ENCODE assay signal across 17 cellular contexts in genomic region chr4:24160358-24160757, GRCh38.
DNase-seq lines count a peak whose midpoint lies in the region; ATAC-seq and TF ChIP-seq lines count a peak whose summit lies in the region.
"Had no signal": no experiment of that assay in that cellular context is flagged by ENCODE, and none has a peak within 500 bp of the region (broad histone marks: within the 10 kb centered on the region; RNA-seq: fewer than 3 reads in every experiment).

No MANE protein-coding gene starts in this region.

- peak; percentile 4 for DNase-seq in ELR (ENCODE audit: low read depth)
- peak; percentile 35 for DNase-seq in cerebellar cortex (ENCODE audit: low spot score)
- DNase-seq in mesendoderm, result peak; percentile 41
- DNase-seq in mucosa of descending colon, result no peak
- no peak for DNase-seq in GM23248
- no peak for DNase-seq in hippocampal formation (lab: John Stamatoyannopoulos, UW)
- DNase-seq: CD8-positive, alpha-beta T cell; MG63; NCI-H1092 treated with DMSO at 0.1 percent for 48 hours; NCI-H1930; NCI-H2171; NCI-H510A; SW 1271 had no signal

- H2AK5ac ChIP-seq in mesendoderm (ENCODE audit: low read length), result no peak overlapping the region

- in situ Hi-C loops in GM23248 (cut with MboI), result no loop called here

- no peak overlapping the region for H3K27ac ChIP-seq in KMS-11
- H3K27ac ChIP-seq in mesendoderm (ENCODE audit: low read depth, low read length), result no peak overlapping the region
- H3K27ac ChIP-seq in GM23248, result no peak overlapping the region
- H3K27ac ChIP-seq: SJSA1 had no signal

- H2BK120ac ChIP-seq in mesendoderm (ENCODE audit: low read depth, low read length), result no peak overlapping the region

- H4K20me1 ChIP-seq in KMS-11 (ENCODE audit: insufficient read depth), result no peaks in the 10 kb centered on the region
- H4K20me1 ChIP-seq in GM23248 (ENCODE audit: insufficient read depth), result no peaks in the 10 kb centered on the region

- H3K18ac ChIP-seq in mesendoderm (ENCODE audit: low read length), result no peak overlapping the region

- H3K27me3 ChIP-seq in KMS-11 (ENCODE audit: insufficient read depth, low read depth), result no peaks in the 10 kb centered on the region
- no peaks in the 10 kb centered on the region for H3K27me3 ChIP-seq in mesendoderm (ENCODE audit: insufficient read depth, low read length, poor library complexity)
- peaks cover 5% of the 10 kb centered on the region for H3K27me3 ChIP-seq in GM23248 (replicated peaks; ENCODE audit: insufficient read depth)
- H3K27me3 ChIP-seq: MG63, SJSA1 had no signal

- no peak overlapping the region for H2BK15ac ChIP-seq in mesendoderm (replicated peaks; ENCODE audit: low read depth)

- H3K79me2 ChIP-seq in KMS-11 (ENCODE audit: insufficient read depth, low read depth) (no peaks in the 10 kb centered on the region), mesendoderm (ENCODE audit: control insufficient read depth, insufficient read depth, low read length) (no peaks in the 10 kb centered on the region), GM23248 (ENCODE audit: insufficient read depth) (no peaks in the 10 kb centered on the region)

- no peak overlapping the region for H3K56ac ChIP-seq in mesendoderm (ENCODE audit: low read length)

- intact Hi-C loops in mucosa of descending colon (cut with DNase I, micrococcal nuclease), result no loop called here

- H3K4me2 ChIP-seq in KMS-11 (0 out of 2 replicates have a peak overlapping the region, but pooled peaks have one; percentile 17), mesendoderm (ENCODE audit: low read length) (no peak overlapping the region), GM23248 (ENCODE audit: unreplicated experiment) (no peak overlapping the region)

- no peak overlapping the region for H3K4me3 ChIP-seq in KMS-11 (IDR thresholded peaks at IDR 0.05; ENCODE audit: insufficient read depth, low read depth, low read length)
- no peak overlapping the region for H3K4me3 ChIP-seq in mesendoderm (ENCODE audit: low read length)
- no peak overlapping the region for H3K4me3 ChIP-seq in mucosa of descending colon
- H3K4me3 ChIP-seq in GM23248, result no peak overlapping the region
- H3K4me3 ChIP-seq: HAP-1, MG63, SJSA1 had no signal

- no peak overlapping the region for H3K23ac ChIP-seq in mesendoderm (ENCODE audit: low read length)

- TF ChIP-seq CTCF in KMS-11 (conservative IDR thresholded peaks at IDR 0.05; ENCODE audit: low read depth, low read length), result no peak
- TF ChIP-seq CTCF in mucosa of descending colon (IDR thresholded peaks at IDR 0.05), result no peak

- H3K9me3 ChIP-seq in mucosa of descending colon (no peaks in the 10 kb centered on the region), GM23248 (ENCODE audit: low read depth) (no peaks in the 10 kb centered on the region)
- H3K9me3 ChIP-seq: HAP-1, MG63, SJSA1 had no signal

- no peak for ATAC-seq in mucosa of descending colon
- ATAC-seq in GM21367 (IDR thresholded peaks at IDR 0.05; ENCODE audit: unreplicated experiment), result no peak
- ATAC-seq: CD8-positive, alpha-beta T cell had no signal

- WGBS in mesendoderm (ENCODE audit: extremely low coverage, insufficient coverage, low lambda C conversion rate), result no CpG with 5 or more reads among the region's 1 CpG
- WGBS in GM23248 (ENCODE audit: low coverage in 1 of 2, low lambda C conversion rate in 2 of 2, missing lambda C conversion rate in 2 of 2), 2 experiments, result 79 to 86% methylated on average over 1 of the region's 1 CpG

- H2AFZ ChIP-seq in KMS-11 (ENCODE audit: low read depth) (no peak overlapping the region), GM23248 (no peak overlapping the region)

- H3K4me1 ChIP-seq in KMS-11 (ENCODE audit: low read depth, poor library complexity, severe bottlenecking) (peaks cover 32% of the 10 kb centered on the region), mesendoderm (ENCODE audit: control insufficient read depth, low read depth, low read length) (no peaks in the 10 kb centered on the region), mucosa of descending colon (ENCODE audit: low read depth) (no peaks in the 10 kb centered on the region), GM23248 (ENCODE audit: insufficient read depth) (no peaks in the 10 kb centered on the region)
- H3K4me1 ChIP-seq: HAP-1, SJSA1 had no signal

- no peak overlapping the region for H4K8ac ChIP-seq in mesendoderm (ENCODE audit: low read depth, low read length)

- no peak overlapping the region for H2BK5ac ChIP-seq in mesendoderm (ENCODE audit: low read length)

- no peak overlapping the region for H3K4ac ChIP-seq in mesendoderm (ENCODE audit: low read depth, low read length)

- H3K9ac ChIP-seq in KMS-11, result no peak overlapping the region
- H3K9ac ChIP-seq in mesendoderm (ENCODE audit: low read length), result no peak overlapping the region
- H3K9ac ChIP-seq in GM23248, result no peak overlapping the region

- H3K36me3 ChIP-seq in KMS-11 (ENCODE audit: insufficient read depth), result no peaks in the 10 kb centered on the region
- H3K36me3 ChIP-seq in mesendoderm (ENCODE audit: control insufficient read depth, insufficient read depth, low read length), result no peaks in the 10 kb centered on the region
- H3K36me3 ChIP-seq in mucosa of descending colon (ENCODE audit: low read depth), result no peaks in the 10 kb centered on the region
- H3K36me3 ChIP-seq in GM23248 (ENCODE audit: low read depth), result no peaks in the 10 kb centered on the region
- H3K36me3 ChIP-seq: HAP-1, MG63, SJSA1 had no signal

- H4K5ac ChIP-seq in mesendoderm (ENCODE audit: low read length), result no peak overlapping the region

- H3K9me2 ChIP-seq in GM23248 (ENCODE audit: insufficient read depth), result no peaks in the 10 kb centered on the region

- H3K79me1 ChIP-seq in mesendoderm (ENCODE audit: low read length), result no peaks in the 10 kb centered on the region

- no peaks in the 10 kb centered on the region for H3F3A ChIP-seq in GM23248 (ENCODE audit: insufficient read depth)

Comparison
In these comparisons a context has a peak if more than half of its experiments do, and no peak if none do; other contexts are left out.
1. DNase-seq: peak in ELR (single experiment), cerebellar cortex (single experiment) and mesendoderm (single experiment); none in mucosa of descending colon (0 of 3), GM23248 (single experiment) and hippocampal formation (0 of 2).